Comparison of ENCODE assay signal across 8 cellular contexts in genomic region chr3:11846281-11847034, GRCh38. TPM values are rescaled to one million over a fixed set of nuclear protein-coding genes. Genes with fewer than 3 reads are reported as not detected.
DNase-seq lines count a peak whose midpoint lies in the region; ATAC-seq and TF ChIP-seq lines count a peak whose summit lies in the region.

Gene TAMM41 (minus strand): TSS chr3:11846885. CDS start chr3:11846636, 249 bp downstream.

- H3K27ac Mint-ChIP-seq in Caco-2 (ENCODE audit: unreplicated experiment) (peak within 1 kb of the TSS; percentile 97), endodermal cell (peak within 1 kb of the TSS; percentile 93)
- peak within 1 kb of the TSS; percentile 95 for H3K27ac Mint-ChIP-seq in activated CD8-positive, alpha-beta memory T cell treated with anti-CD3 and anti-CD28 coated beads, Interleukin-2, amount 10 ng/mL, durations not matched to agents 7 days and 5 days

- peak within 1 kb of the TSS; percentile 69 for H3K9ac ChIP-seq in endodermal cell (ENCODE audit: extremely low read depth, low read length, poor library complexity, severe bottlenecking)

- no peaks in the 10 kb centered on the region for H3K27me3 ChIP-seq in Caco-2 (replicated peaks; ENCODE audit: control insufficient read depth, insufficient read depth, low read length)
- H3K27me3 ChIP-seq in endodermal cell (ENCODE audit: control insufficient read depth, insufficient read depth, low read length, poor library complexity, severe bottlenecking), result peaks cover 14% of the 10 kb centered on the region

- peaks cover 5% of the 10 kb centered on the region; the same call in 1 of the 2 replicates for H3K4me1 ChIP-seq in Caco-2
- H3K4me1 ChIP-seq in endodermal cell (ENCODE audit: control insufficient read depth, insufficient read depth, low read length), result peaks cover 3% of the 10 kb centered on the region
- H3K4me1 ChIP-seq in mesodermal cell (ENCODE audit: control insufficient read depth, insufficient read depth, low read length, poor library complexity, severe bottlenecking), result no peaks in the 10 kb centered on the region

- peak; percentile 100 for ATAC-seq in GM19468 (IDR thresholded peaks at IDR 0.05; ENCODE audit: extremely low read depth, unreplicated experiment)
- ATAC-seq in activated CD8-positive, alpha-beta memory T cell treated with anti-CD3 and anti-CD28 coated beads, Interleukin-2, amount 10 ng/mL, durations not matched to agents 7 days and 5 days, result peak; percentile 99

- DNase-seq in Caco-2, result peak; percentile 86 to 89
- peak; percentile 60 for DNase-seq in HS-5 (ENCODE audit: low read depth)
- peak; percentile 91 for DNase-seq in NOMO-1 treated with dmso at 0.1 percent for 144 hours (lab: John Stamatoyannopoulos, UW; ENCODE audit: unreplicated experiment)
- peak; percentile 95 for DNase-seq in activated CD8-positive, alpha-beta memory T cell treated with anti-CD3 and anti-CD28 coated beads, Interleukin-2, amount 10 ng/mL, durations not matched to agents 7 days and 5 days
- peak; percentile 91 for DNase-seq in endodermal cell
- peak; percentile 82 to 87 for DNase-seq in stimulated activated CD8-positive, alpha-beta memory T cell treated with anti-CD3 and anti-CD28 coated beads, Interleukin-15, amount 100 ng/mL, for 4 hours (ENCODE audit: low read depth in 2 of 2)

- peaks cover 4% of the 10 kb centered on the region for H3K27me3 Mint-ChIP-seq in Caco-2 (ENCODE audit: insufficient read depth, unreplicated experiment)
- no peaks in the 10 kb centered on the region for H3K27me3 Mint-ChIP-seq in activated CD8-positive, alpha-beta memory T cell treated with anti-CD3 and anti-CD28 coated beads, Interleukin-2, amount 10 ng/mL, durations not matched to agents 7 days and 5 days
- peaks cover 31% of the 10 kb centered on the region for H3K27me3 Mint-ChIP-seq in endodermal cell (ENCODE audit: insufficient read depth)

- BruUV-seq in Caco-2 (replicated peaks; lab: Mats Ljungman, UMichigan), result no TSS peak

- CTCF ChIA-PET in Caco-2 (lab: Charles Lee), result interaction anchor here (0.6 kb wide), 1 partner anchor 450 kb away, joined by 3 read pairs; no protein-coding TSS in a partner anchor
- CTCF ChIA-PET in activated CD8-positive, alpha-beta memory T cell treated with anti-CD3 and anti-CD28 coated beads, Interleukin-2, amount 10 ng/mL, durations not matched to agents 7 days and 5 days (lab: Charles Lee), result interaction anchor here (0.8 to 2.5 kb wide), 11 partner anchors 10 to 633 kb away, joined by 3 to 10 read pairs (median 4); partner anchors contain the start of gene VGLL4

- H3K36me3 Mint-ChIP-seq in Caco-2 (ENCODE audit: insufficient read depth, unreplicated experiment) (peaks cover 25% of the 10 kb centered on the region), endodermal cell (ENCODE audit: low read depth) (peaks cover 27% of the 10 kb centered on the region)
- H3K36me3 Mint-ChIP-seq in activated CD8-positive, alpha-beta memory T cell treated with anti-CD3 and anti-CD28 coated beads, Interleukin-2, amount 10 ng/mL, durations not matched to agents 7 days and 5 days, result peaks cover 12% of the 10 kb centered on the region

- H3K9me3 Mint-ChIP-seq in Caco-2 (ENCODE audit: unreplicated experiment) (no peaks in the 10 kb centered on the region), endodermal cell (no peaks in the 10 kb centered on the region)
- H3K9me3 Mint-ChIP-seq in activated CD8-positive, alpha-beta memory T cell treated with anti-CD3 and anti-CD28 coated beads, Interleukin-2, amount 10 ng/mL, durations not matched to agents 7 days and 5 days (ENCODE audit: low read depth), result no peaks in the 10 kb centered on the region

- H3K9me3 ChIP-seq in Caco-2 (no peaks in the 10 kb centered on the region), endodermal cell (ENCODE audit: control insufficient read depth, low read length) (no peaks in the 10 kb centered on the region), mesodermal cell (ENCODE audit: control insufficient read depth, low read length) (no peaks in the 10 kb centered on the region)

- WGBS in endodermal cell (ENCODE audit: insufficient coverage in 1 of 2, insufficient read length in 1 of 2), 2 experiments, result 0% methylated on average over 48 to 58 of the region's 58 CpGs
- 0% methylated on average over 42 to 58 of the region's 58 CpGs for WGBS in mesodermal cell (ENCODE audit: insufficient coverage in 2 of 2), 2 experiments

- peak within 1 kb of the TSS; percentile 89 for H3K4me3 ChIP-seq in Caco-2 (ENCODE audit: low read depth, low read length)
- peak within 1 kb of the TSS; percentile 98 for H3K4me3 ChIP-seq in endodermal cell (ENCODE audit: low read length)
- peak within 1 kb of the TSS; percentile 90 for H3K4me3 ChIP-seq in mesodermal cell (ENCODE audit: extremely low read depth, insufficient read depth, low read length, poor library complexity, severe bottlenecking)

- no peak within 1 kb of the TSS for H3K27ac ChIP-seq in endodermal cell (ENCODE audit: low read depth, low read length)
- peak within 1 kb of the TSS; percentile 30 for H3K27ac ChIP-seq in mesodermal cell (ENCODE audit: low read depth, low read length, severe bottlenecking)

- peaks cover 3% of the 10 kb centered on the region for H3K36me3 ChIP-seq in Caco-2 (ENCODE audit: control insufficient read depth, insufficient read depth, low read length)
- H3K36me3 ChIP-seq in endodermal cell (ENCODE audit: control insufficient read depth, insufficient read depth, low read length), result peaks cover 33% of the 10 kb centered on the region
- H3K36me3 ChIP-seq in mesodermal cell (ENCODE audit: control insufficient read depth, insufficient read depth, low read length), result peaks cover 32% of the 10 kb centered on the region

- H3K4me3 Mint-ChIP-seq in Caco-2 (ENCODE audit: unreplicated experiment) (peak within 1 kb of the TSS; percentile 100), endodermal cell (peak within 1 kb of the TSS; percentile 97)
- H3K4me3 Mint-ChIP-seq in activated CD8-positive, alpha-beta memory T cell treated with anti-CD3 and anti-CD28 coated beads, Interleukin-2, amount 10 ng/mL, durations not matched to agents 7 days and 5 days, result peak within 1 kb of the TSS; percentile 97

- peak; percentile 72 to 85 for TF ChIP-seq CTCF in Caco-2 (IDR thresholded peaks at IDR 0.05; ENCODE audit: insufficient read depth in 1 of 2, low read depth in 1 of 2, low read length in 1 of 2, severe bottlenecking in 1 of 2, unreplicated experiment in 1 of 2)
- TF ChIP-seq CTCF in endodermal cell (conservative IDR thresholded peaks at IDR 0.05), result peak; percentile 78

- intact Hi-C loops in Caco-2 (cut with micrococcal nuclease; ENCODE audit: unreplicated experiment), result loop anchor here (5.0 kb wide), 1 partner anchor 464 kb away; no protein-coding TSS in a partner anchor

- H3K4me1 Mint-ChIP-seq in Caco-2 (ENCODE audit: low read depth, unreplicated experiment) (peaks cover 8% of the 10 kb centered on the region), endodermal cell (peaks cover 18% of the 10 kb centered on the region)
- H3K4me1 Mint-ChIP-seq in activated CD8-positive, alpha-beta memory T cell treated with anti-CD3 and anti-CD28 coated beads, Interleukin-2, amount 10 ng/mL, durations not matched to agents 7 days and 5 days, result peaks cover 26% of the 10 kb centered on the region

- POLR2A ChIA-PET in Caco-2 (lab: Charles Lee), result no interaction called here

RNA-seq across cellular contexts. Expression of gene TAMM41, which starts in this region (rescaled TPM):
- total RNA-seq in Caco-2 (2022) (19.7 and 22.4 TPM in 2 replicates), endodermal cell (10 to 100 TPM; 28.5 to 31.9 TPM)
- total RNA-seq in activated CD8-positive, alpha-beta memory T cell treated with anti-CD3 and anti-CD28 coated beads, Interleukin-2, amount 10 ng/mL, durations not matched to agents 7 days and 5 days, result 10 to 100 TPM; 19.5 to 20.4 TPM
- polyA plus RNA-seq in endodermal cell (2013, experiment 1 of 2), result 26.9 TPM
- polyA plus RNA-seq in endodermal cell (2013, experiment 2 of 2), result 27.3 TPM
- 27.2 TPM for polyA plus RNA-seq in mesodermal cell (2013, experiment 1 of 2)
- polyA plus RNA-seq in mesodermal cell (2013, experiment 2 of 2), result 24.6 TPM
